ENCODE assay signal across 22 cellular contexts in the genomic region with DNA sequence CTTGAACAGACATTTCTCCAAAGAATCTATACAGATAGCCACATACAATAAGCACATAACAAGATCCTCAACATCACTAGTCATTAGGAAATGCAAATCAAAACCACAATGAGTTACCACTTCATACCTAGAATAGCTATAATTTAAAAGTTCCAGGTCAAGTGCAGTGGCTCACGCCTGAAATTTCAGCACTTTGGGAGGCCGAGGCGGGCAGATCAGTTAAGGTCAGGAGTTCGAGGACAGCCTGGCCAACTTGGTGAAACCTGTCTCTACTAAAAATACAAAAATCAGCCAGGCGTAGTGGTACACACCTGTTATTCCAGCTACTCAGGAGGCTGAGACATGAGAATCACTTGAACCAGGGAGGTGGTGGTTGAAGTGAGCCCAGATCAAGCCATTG. TPM values are rescaled to one million over a fixed set of nuclear protein-coding genes. Genes with fewer than 3 reads are reported as not detected.
DNase-seq lines count a peak whose midpoint lies in the region; ATAC-seq and TF ChIP-seq lines count a peak whose summit lies in the region.
"Had no signal": no experiment of that assay in that cellular context is flagged by ENCODE, and none has a peak within 500 bp of the region (broad histone marks: within the 10 kb centered on the region; RNA-seq: fewer than 3 reads in every experiment).

No MANE protein-coding gene starts in this region.

- no peaks in the 10 kb centered on the region for H3K9me3 Mint-ChIP-seq in T-helper 2 cell treated with Interferon-gamma antibody and Interleukin-4, amounts not matched to agents 5 μg/mL and 100 μg/mL, for 36 hours
- no peaks in the 10 kb centered on the region for H3K9me3 Mint-ChIP-seq in activated B cell treated with CpG ODN at 0.5 μM for 24 hours
- H3K9me3 Mint-ChIP-seq in stimulated activated effector memory CD8-positive, alpha-beta T cell treated with anti-CD3 and anti-CD28 coated beads, Interleukin-12 subunit alpha, Interleukin-12 subunit beta, amount 100 ng/mL, for 72 hours = no peaks in the 10 kb centered on the region
- H3K9me3 Mint-ChIP-seq: CD4-positive, CD25-positive, alpha-beta regulatory T cell had no signal

- peak overlapping the region; percentile 55 for H3K27ac Mint-ChIP-seq in T-helper 2 cell treated with Interferon-gamma antibody and Interleukin-4, amounts not matched to agents 5 μg/mL and 100 μg/mL, for 36 hours
- peak overlapping the region; percentile 30 for H3K27ac Mint-ChIP-seq in activated B cell treated with CpG ODN at 0.5 μM for 24 hours
- H3K27ac Mint-ChIP-seq in stimulated activated effector memory CD8-positive, alpha-beta T cell treated with anti-CD3 and anti-CD28 coated beads, Interleukin-12 subunit alpha, Interleukin-12 subunit beta, amount 100 ng/mL, for 72 hours = peak overlapping the region; percentile 38

- H3K4me3 Mint-ChIP-seq in T-helper 2 cell treated with Interferon-gamma antibody and Interleukin-4, amounts not matched to agents 5 μg/mL and 100 μg/mL, for 36 hours = no peak overlapping the region
- H3K4me3 Mint-ChIP-seq in activated B cell treated with CpG ODN at 0.5 μM for 24 hours = no peak overlapping the region
- no peak overlapping the region for H3K4me3 Mint-ChIP-seq in stimulated activated effector memory CD8-positive, alpha-beta T cell treated with anti-CD3 and anti-CD28 coated beads, Interleukin-12 subunit alpha, Interleukin-12 subunit beta, amount 100 ng/mL, for 72 hours

- CTCF ChIA-PET in activated B cell treated with CpG ODN at 0.5 μM for 24 hours (lab: Charles Lee) = interaction anchor here (0.6 to 1.0 kb wide), 2 partner anchors 15 to 30 kb away, joined by 4 read pairs; no protein-coding TSS in a partner anchor

- peak; percentile 49 for ATAC-seq in HG02610 (IDR thresholded peaks at IDR 0.05; ENCODE audit: unreplicated experiment)
- ATAC-seq in activated B cell treated with CpG ODN at 0.5 μM for 24 hours (ENCODE audit: low read depth) = no peak
- ATAC-seq in stimulated activated effector memory CD8-positive, alpha-beta T cell treated with anti-CD3 and anti-CD28 coated beads, Interleukin-12 subunit alpha, Interleukin-12 subunit beta, amount 100 ng/mL, for 72 hours = no peak
- ATAC-seq: K562, Right ventricle myocardium inferior had no signal

- H3K27me3 Mint-ChIP-seq in T-helper 2 cell treated with Interferon-gamma antibody and Interleukin-4, amounts not matched to agents 5 μg/mL and 100 μg/mL, for 36 hours (ENCODE audit: low read depth) = no peaks in the 10 kb centered on the region
- H3K27me3 Mint-ChIP-seq in activated B cell treated with CpG ODN at 0.5 μM for 24 hours = no peaks in the 10 kb centered on the region
- H3K27me3 Mint-ChIP-seq: CD4-positive, CD25-positive, alpha-beta regulatory T cell had no signal

- DNase-seq in T-helper 2 cell treated with Interferon-gamma antibody and Interleukin-4, amounts not matched to agents 5 μg/mL and 100 μg/mL, for 36 hours (ENCODE audit: low spot score) = no peak
- DNase-seq in T-helper 2 cell (no peak), activated B cell treated with CpG ODN at 0.5 μM for 24 hours (no peak), cerebellar cortex (ENCODE audit: low spot score) (no peak), NAMALWA (ENCODE audit: low spot score) (no peak), nucleus accumbens (lab: John Stamatoyannopoulos, UW) (no peak)
- DNase-seq in stimulated activated effector memory CD8-positive, alpha-beta T cell treated with anti-CD3 and anti-CD28 coated beads, Interleukin-12 subunit alpha, Interleukin-12 subunit beta, amount 100 ng/mL, for 72 hours (ENCODE audit: low spot score in 2 of 2) = no peak
- DNase-seq: ACHN; CD4-positive, CD25-positive, alpha-beta regulatory T cell; GM23248; H7; MV-4-11; NCI-H1105 treated with DMSO at 0.1 percent for 48 hours; NCI-H2029; NCI-H446; NCI-H526; NCI-H82; OCI-M1; Peyer's patch had no signal

- H3K4me1 Mint-ChIP-seq in T-helper 2 cell treated with Interferon-gamma antibody and Interleukin-4, amounts not matched to agents 5 μg/mL and 100 μg/mL, for 36 hours (ENCODE audit: low read depth) = peaks cover 10% of the 10 kb centered on the region
- H3K4me1 Mint-ChIP-seq in activated B cell treated with CpG ODN at 0.5 μM for 24 hours = peaks cover 32% of the 10 kb centered on the region
- peaks cover 10% of the 10 kb centered on the region for H3K4me1 Mint-ChIP-seq in stimulated activated effector memory CD8-positive, alpha-beta T cell treated with anti-CD3 and anti-CD28 coated beads, Interleukin-12 subunit alpha, Interleukin-12 subunit beta, amount 100 ng/mL, for 72 hours

- POLR2A ChIA-PET in activated B cell treated with CpG ODN at 0.5 μM for 24 hours (lab: Charles Lee) = interaction anchor here (1.0 to 1.1 kb wide), 2 partner anchors 15 to 66 kb away, joined by 6 to 7 read pairs; no protein-coding TSS in a partner anchor

- peaks cover 7% of the 10 kb centered on the region for H3K36me3 Mint-ChIP-seq in T-helper 2 cell treated with Interferon-gamma antibody and Interleukin-4, amounts not matched to agents 5 μg/mL and 100 μg/mL, for 36 hours (ENCODE audit: low read depth)
- peaks cover 6% of the 10 kb centered on the region for H3K36me3 Mint-ChIP-seq in activated B cell treated with CpG ODN at 0.5 μM for 24 hours (ENCODE audit: low read depth)
- peaks cover 20% of the 10 kb centered on the region for H3K36me3 Mint-ChIP-seq in stimulated activated effector memory CD8-positive, alpha-beta T cell treated with anti-CD3 and anti-CD28 coated beads, Interleukin-12 subunit alpha, Interleukin-12 subunit beta, amount 100 ng/mL, for 72 hours

- intact Hi-C loops in activated B cell treated with CpG ODN at 0.5 μM for 24 hours (cut with micrococcal nuclease) = loop anchor here (2.0 kb wide), 1 partner anchor 14 kb away; no protein-coding TSS in a partner anchor

- no peak for TF ChIP-seq CTCF in activated B cell treated with CpG ODN at 0.5 μM for 24 hours (IDR thresholded peaks at IDR 0.05)

RNA-seq across cellular contexts. Expression of a gene that starts 19.9 kb away (rescaled TPM):
- 25.2 and 30.6 TPM in 2 replicates for total RNA-seq in activated B cell treated with CpG ODN at 0.5 μM for 24 hours

RNA-seq across cellular contexts. Expression of a gene that starts 20.2 kb away (rescaled TPM):
- total RNA-seq in activated B cell treated with CpG ODN at 0.5 μM for 24 hours = 1.2 and 1.9 TPM in 2 replicates

RNA-seq across cellular contexts. Expression of a gene that starts 55.6 kb away (rescaled TPM):
- 24.2 and 24.9 TPM in 2 replicates for total RNA-seq in activated B cell treated with CpG ODN at 0.5 μM for 24 hours
